Comparison of ENCODE assay signal across 8 cellular contexts in the genomic region with DNA sequence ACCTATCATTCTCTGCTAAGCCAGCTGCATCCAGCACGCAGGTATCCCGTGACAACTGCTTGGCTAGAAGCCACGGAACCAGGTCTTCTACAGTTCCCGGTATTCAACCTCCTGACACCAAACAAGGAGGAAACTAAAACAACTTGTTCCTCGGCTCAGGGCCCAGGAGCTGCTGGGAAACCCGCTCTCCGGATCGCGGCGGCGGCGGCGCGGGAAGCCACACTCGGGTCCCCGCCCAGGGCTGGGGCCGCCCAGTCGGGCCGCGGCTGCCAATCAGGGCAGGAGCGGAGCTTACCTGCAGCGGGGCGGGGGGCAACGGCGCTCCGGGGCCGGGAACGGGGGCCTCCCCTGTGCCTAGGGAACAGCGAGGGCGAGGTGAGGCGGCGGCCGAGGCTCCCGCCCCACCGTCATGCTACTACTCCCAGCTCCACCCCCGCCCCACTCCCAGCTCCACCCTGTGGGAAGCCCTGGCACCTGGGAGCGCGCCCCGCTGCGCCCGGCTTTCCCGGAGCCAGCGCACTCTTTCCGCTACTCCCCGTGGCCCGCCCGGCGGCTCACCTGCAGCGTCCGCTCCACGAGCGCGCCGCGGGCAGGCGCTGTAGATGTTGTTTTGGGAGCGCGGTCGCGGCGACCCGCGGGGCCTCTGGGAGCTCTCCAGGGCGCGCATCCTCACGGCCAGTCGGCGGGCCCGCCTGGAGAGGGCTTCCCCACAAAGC. TPM values are rescaled to one million over a fixed set of nuclear protein-coding genes. Genes with fewer than 3 reads are reported as not detected.
DNase-seq lines count a peak whose midpoint lies in the region; ATAC-seq and TF ChIP-seq lines count a peak whose summit lies in the region.

No MANE protein-coding gene starts in this region.

- intact Hi-C loops in gastrocnemius medialis (cut with DNase I; ENCODE audit: low total_unique reads) = loop anchor here (2.0 to 5.0 kb wide), 4 partner anchors 17 to 903 kb away; partner anchors contain the start of genes PFKFB2 and YOD1

- no peaks in the 10 kb centered on the region for H4K20me1 ChIP-seq in OCI-LY1 (ENCODE audit: insufficient read depth, low read length)
- no peaks in the 10 kb centered on the region for H4K20me1 ChIP-seq in hepatocyte (ENCODE audit: insufficient read depth, poor library complexity, severe bottlenecking)

- H3K4me3 Mint-ChIP-seq in activated naive CD8-positive, alpha-beta T cell treated with anti-CD3 and anti-CD28 coated beads, Interleukin-2, amount 10 ng/mL, durations not matched to agents 7 days and 5 days = peak overlapping the region; percentile 58

- no peaks in the 10 kb centered on the region for H3K27me3 Mint-ChIP-seq in activated naive CD8-positive, alpha-beta T cell treated with anti-CD3 and anti-CD28 coated beads, Interleukin-2, amount 10 ng/mL, durations not matched to agents 7 days and 5 days

- H3K36me3 ChIP-seq in OCI-LY1 (ENCODE audit: insufficient read depth, low read length) = no peaks in the 10 kb centered on the region
- no peaks in the 10 kb centered on the region for H3K36me3 ChIP-seq in hepatocyte (replicated peaks; ENCODE audit: insufficient read depth, low read depth)
- H3K36me3 ChIP-seq in gastrocnemius medialis = no peaks in the 10 kb centered on the region

- H3K4me1 ChIP-seq in OCI-LY1 (ENCODE audit: insufficient read depth, low read length, severe bottlenecking) (peaks cover 14% of the 10 kb centered on the region), hepatocyte (ENCODE audit: insufficient read depth) (peaks cover 4% of the 10 kb centered on the region), gastrocnemius medialis (peaks cover 20 to 27% of the 10 kb centered on the region in 2 donors)

- POLR2A ChIA-PET in activated naive CD8-positive, alpha-beta T cell treated with anti-CD3 and anti-CD28 coated beads, Interleukin-2, amount 10 ng/mL, durations not matched to agents 7 days and 5 days (lab: Charles Lee) = interaction anchor here (0.6 to 2.5 kb wide), 10 partner anchors 10 to 274 kb away, joined by 3 to 21 read pairs (median 4); partner anchors contain the start of genes DYRK3 and FCMR

- H3K27me3 ChIP-seq in OCI-LY1 (ENCODE audit: insufficient read depth, low read length) = no peaks in the 10 kb centered on the region
- H3K27me3 ChIP-seq in hepatocyte = peaks cover 36% of the 10 kb centered on the region
- peaks cover 0 to 4% (median 0%) of the 10 kb centered on the region in 3 donors for H3K27me3 ChIP-seq in gastrocnemius medialis

- peak; percentile 32 to 61 for TF ChIP-seq POLR2A in gastrocnemius medialis (IDR thresholded peaks at IDR 0.05)

- H3K9me3 ChIP-seq in OCI-LY1 (ENCODE audit: low read length) = no peaks in the 10 kb centered on the region
- H3K9me3 ChIP-seq in hepatocyte (ENCODE audit: low read depth) = no peaks in the 10 kb centered on the region
- H3K9me3 ChIP-seq in gastrocnemius medialis = no peaks in the 10 kb centered on the region

- H3K79me2 ChIP-seq in OCI-LY1 (ENCODE audit: insufficient read depth, low read length) (no peaks in the 10 kb centered on the region), hepatocyte (no peaks in the 10 kb centered on the region)

- no peak overlapping the region for H3K27ac Mint-ChIP-seq in activated naive CD8-positive, alpha-beta T cell treated with anti-CD3 and anti-CD28 coated beads, Interleukin-2, amount 10 ng/mL, durations not matched to agents 7 days and 5 days

- H2AFZ ChIP-seq in OCI-LY1 (ENCODE audit: low read length) (no peak overlapping the region), hepatocyte (peak overlapping the region; percentile 50)

- in situ Hi-C loops in gastrocnemius medialis (cut with MboI; ENCODE audit: low sequenced_read_pairs in 4 of 4) = no loop called here

- no peaks in the 10 kb centered on the region for H3K9me2 ChIP-seq in OCI-LY1 (ENCODE audit: low read depth, low read length)
- H3K9me2 ChIP-seq in hepatocyte (replicated peaks; ENCODE audit: insufficient read depth) = no peaks in the 10 kb centered on the region

- ATAC-seq in activated naive CD8-positive, alpha-beta T cell treated with anti-CD3 and anti-CD28 coated beads, Interleukin-2, amount 10 ng/mL, durations not matched to agents 7 days and 5 days (ENCODE audit: low read depth) = peak; percentile 44
- ATAC-seq in gastrocnemius medialis (peak; percentile 72 to 73), HG03378 (IDR thresholded peaks at IDR 0.05; ENCODE audit: unreplicated experiment) (no peak)

- H3K4me3 ChIP-seq in OCI-LY1 (ENCODE audit: low read depth, low read length, poor library complexity, severe bottlenecking) = peak overlapping the region; percentile 26
- H3K4me3 ChIP-seq in hepatocyte = peak overlapping the region; percentile 5
- peak overlapping the region; percentile 54 to 60 (median 56) for H3K4me3 ChIP-seq in gastrocnemius medialis

- TF ChIP-seq CTCF in OCI-LY1 (IDR thresholded peaks at IDR 0.05; ENCODE audit: low read length) (no peak), hepatocyte (IDR thresholded peaks at IDR 0.05; ENCODE audit: poor library complexity) (no peak), gastrocnemius medialis (IDR thresholded peaks at IDR 0.05 in 4 of 5, conservative IDR thresholded peaks at IDR 0.05 in 1 of 5) (peak in 1 of 5 experiments; percentile 6)

- H3F3A ChIP-seq in OCI-LY1 (ENCODE audit: insufficient read depth, low read length) = no peaks in the 10 kb centered on the region

- peak overlapping the region; percentile 39; the same call in 1 of the 2 replicates for H3K4me2 ChIP-seq in OCI-LY1 (ENCODE audit: low read length)
- peak overlapping the region; percentile 93 for H3K4me2 ChIP-seq in hepatocyte

- H3K4me1 Mint-ChIP-seq in activated naive CD8-positive, alpha-beta T cell treated with anti-CD3 and anti-CD28 coated beads, Interleukin-2, amount 10 ng/mL, durations not matched to agents 7 days and 5 days = peaks cover 49% of the 10 kb centered on the region

- H3K27ac ChIP-seq in OCI-LY1 (ENCODE audit: low read depth, low read length, poor library complexity, severe bottlenecking) (no peak overlapping the region), hepatocyte (no peak overlapping the region), gastrocnemius medialis (peak overlapping the region; percentile 65 to 85 (median 75))

- 2% methylated on average over 28 of the region's 69 CpGs for WGBS in hepatocyte (ENCODE audit: low lambda C conversion rate, missing lambda C conversion rate)

- H3K9ac ChIP-seq in OCI-LY1 (ENCODE audit: low read length) = no peak overlapping the region

- no peaks in the 10 kb centered on the region for H3K9me3 Mint-ChIP-seq in activated naive CD8-positive, alpha-beta T cell treated with anti-CD3 and anti-CD28 coated beads, Interleukin-2, amount 10 ng/mL, durations not matched to agents 7 days and 5 days

- H3K36me3 Mint-ChIP-seq in activated naive CD8-positive, alpha-beta T cell treated with anti-CD3 and anti-CD28 coated beads, Interleukin-2, amount 10 ng/mL, durations not matched to agents 7 days and 5 days = peaks cover 44% of the 10 kb centered on the region

- DNase-seq in NCI-H82 (lab: John Stamatoyannopoulos, UW) (peak; percentile 43), NCI-H82 treated with DMSO at 0.1 percent for 48 hours (lab: John Stamatoyannopoulos, UW; ENCODE audit: unreplicated experiment) (no peak), hepatocyte (ENCODE audit: low spot score) (peak; percentile 80), gastrocnemius medialis (peak; percentile 72 to 81), SHP77 treated with DMSO at 0.1 percent for 48 hours (lab: John Stamatoyannopoulos, UW) (no peak)
- DNase-seq in activated naive CD8-positive, alpha-beta T cell treated with anti-CD3 and anti-CD28 coated beads, Interleukin-2, amount 10 ng/mL, durations not matched to agents 7 days and 5 days = peak; percentile 65

RNA-seq across cellular contexts. Expression of gene IL24, which starts 12.1 kb away (rescaled TPM):
- not detected for total RNA-seq in activated naive CD8-positive, alpha-beta T cell treated with anti-CD3 and anti-CD28 coated beads, Interleukin-2, amount 10 ng/mL, durations not matched to agents 7 days and 5 days
- 0.12 TPM in 1 of 2 replicates, not detected in the other for total RNA-seq in hepatocyte
- 1.3 TPM in 1 of 2 replicates, not detected in the other for polyA plus RNA-seq in hepatocyte
- not detected for total RNA-seq in gastrocnemius medialis

RNA-seq across cellular contexts. Expression of gene FCMR, which starts 12.4 kb away (rescaled TPM):
- total RNA-seq in activated naive CD8-positive, alpha-beta T cell treated with anti-CD3 and anti-CD28 coated beads, Interleukin-2, amount 10 ng/mL, durations not matched to agents 7 days and 5 days = 100 to 1,000 TPM; 145 to 159 TPM
- total RNA-seq in hepatocyte (0.97 and 2.6 TPM in 2 replicates), gastrocnemius medialis (10 to 100 TPM in 1 of 4 donors, 1 to 10 TPM in 3; 2.1 to 10.2 (median 4.7) TPM)
- polyA plus RNA-seq in hepatocyte = 0.71 and 0.88 TPM in 2 replicates

RNA-seq across cellular contexts. Expression of gene PIGR, which starts 36.9 kb away (rescaled TPM):
- not detected for total RNA-seq in activated naive CD8-positive, alpha-beta T cell treated with anti-CD3 and anti-CD28 coated beads, Interleukin-2, amount 10 ng/mL, durations not matched to agents 7 days and 5 days
- total RNA-seq in hepatocyte (22.9 and 23.3 TPM in 2 replicates), gastrocnemius medialis (10 to 100 TPM in 1 of 4 donors, under 1 TPM in 2, not detected in 1; 0.10 to 28.4 (median 0.11) TPM)
- 8.1 and 11.0 TPM in 2 replicates for polyA plus RNA-seq in hepatocyte

RNA-seq across cellular contexts. Expression of gene IL20, which starts 43.9 kb away (rescaled TPM):
- not detected for total RNA-seq in activated naive CD8-positive, alpha-beta T cell treated with anti-CD3 and anti-CD28 coated beads, Interleukin-2, amount 10 ng/mL, durations not matched to agents 7 days and 5 days
- not detected in 2 replicates for total RNA-seq in hepatocyte
- not detected in 2 replicates for polyA plus RNA-seq in hepatocyte
- total RNA-seq in gastrocnemius medialis = not detected

Comparison
In these comparisons a context has a peak if more than half of its experiments do, and no peak if none do; other contexts are left out.
1. DNase-seq: peak in NCI-H82 (single experiment), activated naive CD8-positive, alpha-beta T cell treated with anti-CD3 and anti-CD28 coated beads, Interleukin-2, amount 10 ng/mL, durations not matched to agents 7 days and 5 days (single experiment), hepatocyte (single experiment) and gastrocnemius medialis (2 of 2); none in NCI-H82 treated with DMSO at 0.1 percent for 48 hours (single experiment) and SHP77 treated with DMSO at 0.1 percent for 48 hours (single experiment).
2. H3K27ac ChIP-seq: peak in gastrocnemius medialis (4 of 4); none in OCI-LY1 (single experiment) and hepatocyte (single experiment).
3. H3K4me3 ChIP-seq: peak in every context shown above with its lines; median percentile 56 in gastrocnemius medialis; 26 in OCI-LY1; 5 in hepatocyte.
4. RNA of gene FCMR, which starts 12.4 kb away (total RNA-seq): 145 to 159 TPM in activated naive CD8-positive, alpha-beta T cell treated with anti-CD3 and anti-CD28 coated beads, Interleukin-2, amount 10 ng/mL, durations not matched to agents 7 days and 5 days; 2.1 to 10.2 TPM in gastrocnemius medialis and 0.97 to 2.6 TPM in hepatocyte; every median in the first group is over 10 times any median in the second.